21 cellular contexts compared by ENCODE assay signal in genomic region chr2:54845514-54845913, GRCh38.
DNase-seq lines count a peak whose midpoint lies in the region; ATAC-seq, FAIRE-seq and TF ChIP-seq lines count a peak whose summit lies in the region.
"Had no signal": no experiment of that assay in that cellular context is flagged by ENCODE, and none has a peak within 500 bp of the region (broad histone marks: within the 10 kb centered on the region; RNA-seq: fewer than 3 reads in every experiment).

No MANE protein-coding gene starts in this region.

- H2BK20ac ChIP-seq in IMR-90 (ENCODE audit: low read depth, low read length) = no peak overlapping the region

- no peak overlapping the region for H4K91ac ChIP-seq in IMR-90 (ENCODE audit: insufficient read depth, low read depth, low read length)

- no peaks in the 10 kb centered on the region for H3K79me1 ChIP-seq in IMR-90 (ENCODE audit: low read depth in 1 of 2, low read length in 2 of 2)

- H3K36me3 ChIP-seq in IMR-90 (ENCODE audit: control insufficient read depth, insufficient read depth, low read length) (no peaks in the 10 kb centered on the region), kidney (ENCODE audit: control insufficient read depth in 1 of 2, insufficient read depth in 2 of 2, low read length in 2 of 2) (no peaks in the 10 kb centered on the region)
- H3K36me3 ChIP-seq: adrenal gland, SJSA1, uterus had no signal

- no peak overlapping the region for H3K4me3 Mint-ChIP-seq in Calu3 (ENCODE audit: low read depth, unreplicated experiment)
- H3K4me3 Mint-ChIP-seq: effector memory CD8-positive, alpha-beta T cell had no signal

- POLR2A ChIA-PET in IMR-90 (lab: Charles Lee; ENCODE audit: unreplicated experiment) = no interaction called here

- no peak overlapping the region for H2AK5ac ChIP-seq in IMR-90 (ENCODE audit: low read depth, low read length)

- H3K9me3 ChIP-seq in IMR-90 (ENCODE audit: control insufficient read depth, insufficient read depth, low read length) (no peaks in the 10 kb centered on the region), kidney (ENCODE audit: control insufficient read depth in 1 of 2, low read length in 2 of 2) (no peaks in the 10 kb centered on the region)
- H3K9me3 ChIP-seq: adrenal gland, mucosa of descending colon, SJSA1, uterus had no signal

- H3K4me3 ChIP-seq in GM12865 (ENCODE audit: low read depth, low read length) (no peak overlapping the region), IMR-90 (ENCODE audit: insufficient read depth, low read depth, low read length) (no peak overlapping the region), kidney (ENCODE audit: low read length in 2 of 2) (no peak overlapping the region)
- H3K4me3 ChIP-seq: adrenal gland, mucosa of descending colon, SJSA1, uterus had no signal

- no peak overlapping the region for H3K56ac ChIP-seq in IMR-90 (ENCODE audit: extremely low read depth, insufficient read depth, low read length)

- no peak overlapping the region for H3K27ac ChIP-seq in IMR-90 (ENCODE audit: insufficient read depth, low read length)
- no peak overlapping the region for H3K27ac ChIP-seq in kidney (ENCODE audit: low read depth in 2 of 2, low read length in 2 of 2)
- H3K27ac ChIP-seq: adrenal gland, HL-60, SJSA1, uterus had no signal

- H4K5ac ChIP-seq in IMR-90 (ENCODE audit: low read depth, low read length) = no peak overlapping the region

- H3K14ac ChIP-seq in IMR-90 (replicated peaks; ENCODE audit: low read depth, low read length) = no peak overlapping the region

- H3K23ac ChIP-seq in IMR-90 (ENCODE audit: low read depth, low read length) = no peak overlapping the region

- BruUV-seq in IMR-90 (replicated peaks; lab: Mats Ljungman, UMichigan) (no TSS peak), Calu3 (replicated peaks; lab: Mats Ljungman, UMichigan) (no TSS peak)

- H3K4me1 ChIP-seq in IMR-90 (ENCODE audit: control insufficient read depth, insufficient read depth, low read length) = no peaks in the 10 kb centered on the region; the same call in 1 of the 2 replicates
- no peaks in the 10 kb centered on the region for H3K4me1 ChIP-seq in kidney (ENCODE audit: control insufficient read depth in 1 of 2, insufficient read depth in 1 of 2, low read depth in 1 of 2, low read length in 2 of 2)
- H3K4me1 ChIP-seq: adrenal gland, SJSA1, uterus had no signal

- no peak overlapping the region for H3K4me2 ChIP-seq in IMR-90 (ENCODE audit: low read depth, low read length)

- H3K27me3 ChIP-seq in IMR-90 (ENCODE audit: control insufficient read depth, insufficient read depth, low read length) = no peaks in the 10 kb centered on the region
- H3K27me3 ChIP-seq: adrenal gland, SJSA1, uterus had no signal

- H3K4ac ChIP-seq in IMR-90 (ENCODE audit: low read depth, low read length) = no peak overlapping the region

- H3K9me1 ChIP-seq in IMR-90 (ENCODE audit: insufficient read depth, low read length) = no peaks in the 10 kb centered on the region; the same call in 1 of the 2 replicates

- H2AK9ac ChIP-seq in IMR-90 (replicated peaks; ENCODE audit: low read depth, low read length, poor library complexity) = no peak overlapping the region

- H3K18ac ChIP-seq in IMR-90 (ENCODE audit: low read depth, low read length) = no peak overlapping the region

- no peak for TF ChIP-seq RAD21 in IMR-90 (IDR thresholded peaks at IDR 0.05; ENCODE audit: low read length)

- H3K27ac Mint-ChIP-seq in Calu3 (ENCODE audit: unreplicated experiment) = no peak overlapping the region
- H3K27ac Mint-ChIP-seq: effector memory CD8-positive, alpha-beta T cell had no signal

- CTCF ChIA-PET in IMR-90 (lab: Yijun Ruan, JAX) (interaction anchor here (1.4 kb wide), 1 partner anchor 54 kb away, joined by 4 read pairs; no protein-coding TSS in a partner anchor), Calu3 (lab: Charles Lee) (no interaction called here)

- no peak overlapping the region for H4K8ac ChIP-seq in IMR-90 (ENCODE audit: low read depth in 2 of 2, low read length in 2 of 2)

- intact Hi-C loops in IMR-90 (cut with micrococcal nuclease) (no loop called here), Calu3 (cut with micrococcal nuclease; ENCODE audit: unreplicated experiment) (no loop called here), kidney (cut with DNase I) (no loop called here)

- no peak for TF ChIP-seq POLR2A in IMR-90 (IDR thresholded peaks at IDR 0.05; ENCODE audit: low read depth, low read length)

- no peaks in the 10 kb centered on the region for H4K20me1 ChIP-seq in IMR-90 (ENCODE audit: insufficient read depth, low read length)

- H2BK120ac ChIP-seq in IMR-90 (ENCODE audit: low read depth, low read length) = no peak overlapping the region

- peak overlapping the region; percentile 65 for H2AFZ ChIP-seq in IMR-90 (replicated peaks; ENCODE audit: low read length, poor library complexity)

- no peaks in the 10 kb centered on the region for H3K27me3 Mint-ChIP-seq in Calu3 (ENCODE audit: unreplicated experiment)
- H3K27me3 Mint-ChIP-seq: effector memory CD8-positive, alpha-beta T cell had no signal

- peak; percentile 5 for DNase-seq in GM12865 (ENCODE audit: low read depth)
- peak; percentile 20 for DNase-seq in GM20000 (ENCODE audit: low spot score)
- peak; percentile 65 for DNase-seq in IMR-90
- DNase-seq in Calu3 = no peak
- DNase-seq in A172 (ENCODE audit: low spot score) = no peak
- no peak for DNase-seq in kidney
- DNase-seq: activated CD4-positive, CD25-positive, alpha-beta regulatory T cell treated with anti-CD3 and anti-CD28 coated beads, Interleukin-2, amount 50 U/mL, for 72 hours; activated effector memory CD4-positive, alpha-beta T cell treated with Interleukin-2 at 50 U/mL for 16 hours; adrenal gland; effector memory CD8-positive, alpha-beta T cell; left cardiac atrium; mucosa of descending colon; NCI-H2081; NCI-H524 treated with DMSO at 0.1 percent for 48 hours; retina; uterus had no signal

- in situ Hi-C loops in IMR-90 (cut with MboI; ENCODE audit: low sequenced_read_pairs) = no loop called here

- H3K9me3 Mint-ChIP-seq in Calu3 (ENCODE audit: low read depth, unreplicated experiment) = no peaks in the 10 kb centered on the region
- H3K9me3 Mint-ChIP-seq: effector memory CD8-positive, alpha-beta T cell had no signal

- H3K36me3 Mint-ChIP-seq in Calu3 (ENCODE audit: insufficient read depth, unreplicated experiment) = no peaks in the 10 kb centered on the region

- no peaks in the 10 kb centered on the region for H3K4me1 Mint-ChIP-seq in Calu3 (ENCODE audit: low read depth, unreplicated experiment)

- WGBS in IMR-90 (ENCODE audit: extremely low coverage in 2 of 2, insufficient read length in 1 of 2), 2 experiments = no CpG with 5 or more reads among the region's 2 CpGs

- FAIRE-seq in islet of Langerhans (lab: Jason Lieb, UNC) (peak; percentile 90), kidney (lab: Jason Lieb, UNC) (no peak)
- FAIRE-seq: GM19239 had no signal

- H3K9ac ChIP-seq in IMR-90 (ENCODE audit: low read depth, low read length) (no peak overlapping the region), kidney (ENCODE audit: low read length in 2 of 2) (no peak overlapping the region)

- no peak overlapping the region for H2BK15ac ChIP-seq in IMR-90 (ENCODE audit: low read depth, low read length)

- ATAC-seq in IMR-90 (ENCODE audit: low read depth) = peak; percentile 68
- ATAC-seq in activated CD4-positive, CD25-positive, alpha-beta regulatory T cell treated with anti-CD3 and anti-CD28 coated beads, Interleukin-2, amount 50 U/mL, for 24 hours = no peak
- ATAC-seq: effector memory CD8-positive, alpha-beta T cell; left cardiac atrium; mucosa of descending colon had no signal

- H2BK5ac ChIP-seq in IMR-90 (ENCODE audit: low read depth, low read length, poor library complexity, severe bottlenecking) = no peak overlapping the region

- dilution Hi-C loops in IMR-90 (cut with HindIII; ENCODE audit: low sequenced_read_pairs, unreplicated experiment) = no loop called here

- TF ChIP-seq CTCF in GM12865 (IDR thresholded peaks at IDR 0.05; ENCODE audit: insufficient read depth, low read depth, low read length, missing control alignments) (no peak), GM20000 (IDR thresholded peaks at IDR 0.05; ENCODE audit: extremely low read depth, missing control alignments) (no peak), IMR-90 (conservative IDR thresholded peaks at IDR 0.05; ENCODE audit: low read depth, low read length) (no peak), Calu3 (IDR thresholded peaks at IDR 0.05; ENCODE audit: unreplicated experiment) (no peak), kidney (IDR thresholded peaks at IDR 0.05; ENCODE audit: borderline replicate concordance, extremely low read depth, insufficient read depth) (no peak)

TF ChIP-seq in IMR-90, 13 proteins besides CTCF, POLR2A, EP300 and RAD21 (continues in another document):
- TF ChIP-seq MAZ (IDR thresholded peaks at IDR 0.05; ENCODE audit: borderline replicate concordance, low read depth, low read length) = no peak
- TF ChIP-seq RFX5 (IDR thresholded peaks at IDR 0.05; ENCODE audit: low read depth, low read length) = no peak
- no peak for TF ChIP-seq BHLHE40 (IDR thresholded peaks at IDR 0.05; ENCODE audit: low read depth, low read length)
- TF ChIP-seq ELK1 (IDR thresholded peaks at IDR 0.05; ENCODE audit: borderline replicate concordance, low read depth, low read length) = no peak
- TF ChIP-seq MAFK (IDR thresholded peaks at IDR 0.05; ENCODE audit: low read depth, low read length) = no peak
- TF ChIP-seq NFE2L2 (IDR thresholded peaks at IDR 0.05; ENCODE audit: low read depth, low read length) = no peak
- TF ChIP-seq SMC3 (IDR thresholded peaks at IDR 0.05; ENCODE audit: low read depth, low read length) = no peak
- TF ChIP-seq RCOR1 (IDR thresholded peaks at IDR 0.05; ENCODE audit: insufficient replicate concordance, low read length) = no peak
- TF ChIP-seq CHD1 (IDR thresholded peaks at IDR 0.05; ENCODE audit: low read depth, low read length) = no peak
- TF ChIP-seq FOS (IDR thresholded peaks at IDR 0.05; ENCODE audit: low read depth, low read length) = no peak
- TF ChIP-seq CEBPB (IDR thresholded peaks at IDR 0.05; ENCODE audit: low read depth, low read length) = no peak
- TF ChIP-seq USF2 (IDR thresholded peaks at IDR 0.05; ENCODE audit: low read depth, low read length) = no peak

Comparison
In these comparisons a context has a peak if more than half of its experiments do, and no peak if none do; other contexts are left out.
1. DNase-seq: peak in GM12865 (single experiment), GM20000 (single experiment) and IMR-90 (single experiment); none in Calu3 (single experiment), A172 (single experiment) and kidney (single experiment).